ENCODE assay signal across 17 cellular contexts in genomic region chr1:243963566-243963965, GRCh38.
"Had no signal": no experiment of that assay in that cellular context is flagged by ENCODE, and none has a peak within 500 bp of the region (broad histone marks: within the 10 kb centered on the region; RNA-seq: fewer than 3 reads in every experiment).

No MANE protein-coding gene starts in this region.

- H3K9me3 ChIP-seq: adrenal gland, colonic mucosa had no signal

- H3K4me1 ChIP-seq: adrenal gland, colonic mucosa had no signal

- DNase-seq: activated CD4-positive, alpha-beta T cell treated with anti-CD3 and anti-CD28 coated beads for 48 hours; activated CD8-positive, alpha-beta memory T cell treated with anti-CD3 and anti-CD28 coated beads, Interleukin-2, amount 50 U/mL, for 4 hours; activated CD8-positive, alpha-beta T cell treated with anti-CD3 and anti-CD28 coated beads, Interleukin-2, amount 10 ng/mL, durations not matched to agents 7 days and 5 days; activated effector memory CD4-positive, alpha-beta T cell treated with anti-CD3 and anti-CD28 coated beads, Interleukin-2, amount 50 U/mL, for 16 hours; activated T-cell treated with anti-CD3 and anti-CD28 coated beads, Interleukin-2, amount 50 U/mL, for 48 hours; adrenal gland; colonic mucosa; head of caudate nucleus; nephron progenitor cell; occipital lobe; small intestine; stimulated activated CD4-positive, alpha-beta T cell treated with anti-CD3 and anti-CD28 coated beads, Interleukin-4, amount 100 ng/mL, for 4 hours; stimulated activated CD8-positive, alpha-beta memory T cell treated with anti-CD3 and anti-CD28 coated beads, Interleukin-4, amount 100 ng/mL, for 48 hours; stimulated activated naive CD8-positive, alpha-beta T cell treated with anti-CD3 and anti-CD28 coated beads, Interleukin-15, amount 100 ng/mL, for 72 hours had no signal

- H3K27me3 ChIP-seq: cardiac muscle cell, colonic mucosa had no signal

- FAIRE-seq: endometrium, frontal cortex, small intestine had no signal

- H3K36me3 ChIP-seq: adrenal gland, cardiac muscle cell, colonic mucosa had no signal

- H3K27ac ChIP-seq: adrenal gland, cardiac muscle cell, colonic mucosa had no signal

- H3K4me3 ChIP-seq: adrenal gland, cardiac muscle cell, colonic mucosa had no signal
